Comparison of ENCODE assay signal across 8 cellular contexts in genomic region chr16:50692999-50693781, GRCh38. TPM values are rescaled to one million over a fixed set of nuclear protein-coding genes. Genes with fewer than 3 reads are reported as not detected.
DNase-seq lines count a peak whose midpoint lies in the region; ATAC-seq and TF ChIP-seq lines count a peak whose summit lies in the region.

TSS of gene NOD2 (plus strand) at chr16:50693606. CDS start at chr16:50699496, 5,890 bp downstream.

- ATAC-seq in GM18858 (IDR thresholded peaks at IDR 0.05; ENCODE audit: unreplicated experiment) = no peak

- peak within 1 kb of the TSS; percentile 40 for H3K4me3 ChIP-seq in fibroblast of villous mesenchyme (ENCODE audit: low read depth, low read length)
- H3K4me3 ChIP-seq in prostate gland = peak within 1 kb of the TSS; percentile 30 to 41

- TF ChIP-seq CTCF in fibroblast of villous mesenchyme (IDR thresholded peaks at IDR 0.05; ENCODE audit: insufficient read depth, low read depth, low read length) = no peak
- no peak for TF ChIP-seq CTCF in prostate gland (IDR thresholded peaks at IDR 0.05)

- H3K9me3 ChIP-seq in prostate gland = no peaks in the 10 kb centered on the region

- peaks cover 4% of the 10 kb centered on the region for H3K27me3 Mint-ChIP-seq in activated CD4-positive, alpha-beta T cell treated with anti-CD3 and anti-CD28 coated beads, Interleukin-2, amount 10 ng/mL, durations not matched to agents 7 days and 5 days

- TF ChIP-seq POLR2A in prostate gland (IDR thresholded peaks at IDR 0.05) = no peak

- H3K4me1 Mint-ChIP-seq in activated CD4-positive, alpha-beta T cell treated with anti-CD3 and anti-CD28 coated beads, Interleukin-2, amount 10 ng/mL, durations not matched to agents 7 days and 5 days = peaks cover 55% of the 10 kb centered on the region

- POLR2A ChIA-PET in activated CD4-positive, alpha-beta T cell treated with anti-CD3 and anti-CD28 coated beads, Interleukin-2, amount 10 ng/mL, durations not matched to agents 7 days and 5 days (lab: Charles Lee) = no interaction called here

- H3K9me3 Mint-ChIP-seq in activated CD4-positive, alpha-beta T cell treated with anti-CD3 and anti-CD28 coated beads, Interleukin-2, amount 10 ng/mL, durations not matched to agents 7 days and 5 days = no peaks in the 10 kb centered on the region

- no peak within 1 kb of the TSS for H3K27ac ChIP-seq in prostate gland

- intact Hi-C loops in prostate gland (cut with DNase I) = no loop called here

- H3K27me3 ChIP-seq in prostate gland (replicated peaks; ENCODE audit: insufficient read depth) = no peaks in the 10 kb centered on the region

- no peaks in the 10 kb centered on the region for H3K4me1 ChIP-seq in prostate gland (replicated peaks)

- WGBS in prostate gland = 12% methylated on average over 51 of the region's 56 CpGs

- CTCF ChIA-PET in activated CD4-positive, alpha-beta T cell treated with anti-CD3 and anti-CD28 coated beads, Interleukin-2, amount 10 ng/mL, durations not matched to agents 7 days and 5 days (lab: Charles Lee) = interaction anchor here (1.0 to 1.4 kb wide), 2 partner anchors 10 to 22 kb away, joined by 3 to 7 read pairs; no protein-coding TSS in a partner anchor

- DNase-seq in NCI-H2227 (lab: John Stamatoyannopoulos, UW; ENCODE audit: unreplicated experiment) (peak; percentile 15), NCI-H2227 treated with DMSO at 0.1 percent for 48 hours (lab: John Stamatoyannopoulos, UW) (no peak), fibroblast of villous mesenchyme (ENCODE audit: low read depth) (no peak), prostate gland (ENCODE audit: low spot score) (no peak), NCI-H187 (lab: John Stamatoyannopoulos, UW) (no peak), NCI-H524 treated with DMSO at 0.1 percent for 48 hours (lab: John Stamatoyannopoulos, UW) (no peak)
- no peak for DNase-seq in activated CD4-positive, alpha-beta T cell treated with anti-CD3 and anti-CD28 coated beads, Interleukin-2, amount 10 ng/mL, durations not matched to agents 7 days and 5 days

- peak within 1 kb of the TSS; percentile 65 for H3K4me3 Mint-ChIP-seq in activated CD4-positive, alpha-beta T cell treated with anti-CD3 and anti-CD28 coated beads, Interleukin-2, amount 10 ng/mL, durations not matched to agents 7 days and 5 days

- H3K36me3 Mint-ChIP-seq in activated CD4-positive, alpha-beta T cell treated with anti-CD3 and anti-CD28 coated beads, Interleukin-2, amount 10 ng/mL, durations not matched to agents 7 days and 5 days (ENCODE audit: low read depth) = peaks cover 2% of the 10 kb centered on the region

- H3K36me3 ChIP-seq in prostate gland = no peaks in the 10 kb centered on the region

- H3K27ac Mint-ChIP-seq in activated CD4-positive, alpha-beta T cell treated with anti-CD3 and anti-CD28 coated beads, Interleukin-2, amount 10 ng/mL, durations not matched to agents 7 days and 5 days = peak within 1 kb of the TSS; percentile 51

RNA-seq across cellular contexts. Expression of gene NOD2, which starts in this region (rescaled TPM):
- 1 to 10 TPM; 3.3 to 3.8 TPM for total RNA-seq in activated CD4-positive, alpha-beta T cell treated with anti-CD3 and anti-CD28 coated beads, Interleukin-2, amount 10 ng/mL, durations not matched to agents 7 days and 5 days
- total RNA-seq in fibroblast of villous mesenchyme (not detected in 2 replicates), prostate gland (1 to 10 TPM; 2.8 to 5.6 TPM)
